2 cellular contexts compared by ENCODE assay signal in the genomic region with DNA sequence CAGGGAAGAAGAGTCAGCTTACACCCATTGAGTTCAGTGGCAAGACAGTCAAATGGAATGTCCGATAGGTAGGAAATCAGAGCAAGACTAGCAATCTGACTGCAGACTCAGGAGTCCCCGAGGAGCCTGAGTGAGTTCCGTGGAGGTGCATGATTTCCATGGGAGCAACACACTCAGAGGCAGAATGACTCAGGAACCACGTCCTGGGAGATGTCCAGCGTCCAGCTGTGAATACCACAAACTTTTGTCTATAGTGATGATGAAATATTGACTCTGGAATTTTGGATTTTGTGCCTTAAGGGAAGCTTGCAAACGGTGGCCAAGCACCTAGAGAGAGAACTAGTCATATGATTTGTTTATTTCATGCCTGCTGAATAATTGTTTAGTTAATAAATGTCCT.
A peak's percentile ranks its signal among the peaks of the same experiment; 100 is the strongest.
TF ChIP-seq lines count a peak whose summit lies in the region.

No MANE protein-coding gene starts in this region.

TF ChIP-seq in A549, 52 proteins besides CTCF, POLR2A, EP300 and RAD21 (continued from another document and continues in another):
- TF ChIP-seq, protein P1, sequence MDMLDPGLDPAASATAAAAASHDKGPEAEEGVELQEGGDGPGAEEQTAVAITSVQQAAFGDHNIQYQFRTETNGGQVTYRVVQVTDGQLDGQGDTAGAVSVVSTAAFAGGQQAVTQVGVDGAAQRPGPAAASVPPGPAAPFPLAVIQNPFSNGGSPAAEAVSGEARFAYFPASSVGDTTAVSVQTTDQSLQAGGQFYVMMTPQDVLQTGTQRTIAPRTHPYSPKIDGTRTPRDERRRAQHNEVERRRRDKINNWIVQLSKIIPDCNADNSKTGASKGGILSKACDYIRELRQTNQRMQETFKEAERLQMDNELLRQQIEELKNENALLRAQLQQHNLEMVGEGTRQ (IDR thresholded peaks at IDR 0.05) = no peak
- TF ChIP-seq HOXB5 (CRISPR knock-in tag; IDR thresholded peaks at IDR 0.05) (peak; percentile 44; the same call in 1 of the 2 replicates), MAZ (IDR thresholded peaks at IDR 0.05; ENCODE audit: borderline replicate concordance, low read depth, low read length) (no peak), TP53 (CRISPR knock-in tag; IDR thresholded peaks at IDR 0.05) (no peak), CHD4 (IDR thresholded peaks at IDR 0.05; ENCODE audit: borderline replicate concordance) (no peak), EHF (CRISPR knock-in tag; IDR thresholded peaks at IDR 0.05) (no peak; the same call in 1 of the 2 replicates), ZFP36 (IDR thresholded peaks at IDR 0.05; ENCODE audit: borderline replicate concordance, partially characterized antibody) (no peak), ZNF302 (CRISPR knock-in tag; IDR thresholded peaks at IDR 0.05) (no peak), HOXA7 (CRISPR knock-in tag; IDR thresholded peaks at IDR 0.05) (no peak), FOSB (CRISPR knock-in tag; IDR thresholded peaks at IDR 0.05) (0 out of 2 replicates have a peak, but pooled peaks have one; percentile 44), JUNB (IDR thresholded peaks at IDR 0.05) (peak; percentile 93), ESRRA (IDR thresholded peaks at IDR 0.05; ENCODE audit: borderline replicate concordance, low read length) (no peak), SREBF2 (IDR thresholded peaks at IDR 0.05) (no peak), GATA3 (IDR thresholded peaks at IDR 0.05; ENCODE audit: borderline replicate concordance) (peak; percentile 86; the same call in 1 of the 2 replicates), CBX8 (IDR thresholded peaks at IDR 0.05) (no peak), ZC3H11A (IDR thresholded peaks at IDR 0.05) (no peak), RNF2 (IDR thresholded peaks at IDR 0.05; ENCODE audit: borderline replicate concordance, low read depth) (no peak), NPAS2 (CRISPR knock-in tag; IDR thresholded peaks at IDR 0.05; ENCODE audit: borderline replicate concordance) (no peak), RARB (CRISPR knock-in tag; IDR thresholded peaks at IDR 0.05) (no peak), POLR2AphosphoS2 (conservative IDR thresholded peaks at IDR 0.05; ENCODE audit: low read length) (no peak), NR3C1 (IDR thresholded peaks at IDR 0.05) (no peak), MAFK (IDR thresholded peaks at IDR 0.05; ENCODE audit: partially characterized antibody) (peak; percentile 55)
- TF ChIP-seq, protein P2, sequence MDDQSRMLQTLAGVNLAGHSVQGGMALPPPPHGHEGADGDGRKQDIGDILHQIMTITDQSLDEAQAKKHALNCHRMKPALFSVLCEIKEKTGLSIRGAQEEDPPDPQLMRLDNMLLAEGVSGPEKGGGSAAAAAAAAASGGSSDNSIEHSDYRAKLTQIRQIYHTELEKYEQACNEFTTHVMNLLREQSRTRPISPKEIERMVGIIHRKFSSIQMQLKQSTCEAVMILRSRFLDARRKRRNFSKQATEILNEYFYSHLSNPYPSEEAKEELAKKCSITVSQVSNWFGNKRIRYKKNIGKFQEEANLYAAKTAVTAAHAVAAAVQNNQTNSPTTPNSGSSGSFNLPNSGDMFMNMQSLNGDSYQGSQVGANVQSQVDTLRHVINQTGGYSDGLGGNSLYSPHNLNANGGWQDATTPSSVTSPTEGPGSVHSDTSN (IDR thresholded peaks at IDR 0.05) = no peak; the same call in 1 of the 2 replicates
- TF ChIP-seq, protein P3, sequence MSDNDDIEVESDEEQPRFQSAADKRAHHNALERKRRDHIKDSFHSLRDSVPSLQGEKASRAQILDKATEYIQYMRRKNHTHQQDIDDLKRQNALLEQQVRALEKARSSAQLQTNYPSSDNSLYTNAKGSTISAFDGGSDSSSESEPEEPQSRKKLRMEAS (IDR thresholded peaks at IDR 0.05) = peak; percentile 76
- TF ChIP-seq, protein P4, sequence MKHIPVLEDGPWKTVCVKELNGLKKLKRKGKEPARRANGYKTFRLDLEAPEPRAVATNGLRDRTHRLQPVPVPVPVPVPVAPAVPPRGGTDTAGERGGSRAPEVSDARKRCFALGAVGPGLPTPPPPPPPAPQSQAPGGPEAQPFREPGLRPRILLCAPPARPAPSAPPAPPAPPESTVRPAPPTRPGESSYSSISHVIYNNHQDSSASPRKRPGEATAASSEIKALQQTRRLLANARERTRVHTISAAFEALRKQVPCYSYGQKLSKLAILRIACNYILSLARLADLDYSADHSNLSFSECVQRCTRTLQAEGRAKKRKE (CRISPR knock-in tag; IDR thresholded peaks at IDR 0.05; ENCODE audit: low read depth) = peak; percentile 86; the same call in 1 of the 2 replicates
- TF ChIP-seq, protein P5, sequence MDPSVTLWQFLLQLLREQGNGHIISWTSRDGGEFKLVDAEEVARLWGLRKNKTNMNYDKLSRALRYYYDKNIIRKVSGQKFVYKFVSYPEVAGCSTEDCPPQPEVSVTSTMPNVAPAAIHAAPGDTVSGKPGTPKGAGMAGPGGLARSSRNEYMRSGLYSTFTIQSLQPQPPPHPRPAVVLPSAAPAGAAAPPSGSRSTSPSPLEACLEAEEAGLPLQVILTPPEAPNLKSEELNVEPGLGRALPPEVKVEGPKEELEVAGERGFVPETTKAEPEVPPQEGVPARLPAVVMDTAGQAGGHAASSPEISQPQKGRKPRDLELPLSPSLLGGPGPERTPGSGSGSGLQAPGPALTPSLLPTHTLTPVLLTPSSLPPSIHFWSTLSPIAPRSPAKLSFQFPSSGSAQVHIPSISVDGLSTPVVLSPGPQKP (IDR thresholded peaks at IDR 0.05; ENCODE audit: low read depth, low read length) = no peak
- TF ChIP-seq, protein P6, sequence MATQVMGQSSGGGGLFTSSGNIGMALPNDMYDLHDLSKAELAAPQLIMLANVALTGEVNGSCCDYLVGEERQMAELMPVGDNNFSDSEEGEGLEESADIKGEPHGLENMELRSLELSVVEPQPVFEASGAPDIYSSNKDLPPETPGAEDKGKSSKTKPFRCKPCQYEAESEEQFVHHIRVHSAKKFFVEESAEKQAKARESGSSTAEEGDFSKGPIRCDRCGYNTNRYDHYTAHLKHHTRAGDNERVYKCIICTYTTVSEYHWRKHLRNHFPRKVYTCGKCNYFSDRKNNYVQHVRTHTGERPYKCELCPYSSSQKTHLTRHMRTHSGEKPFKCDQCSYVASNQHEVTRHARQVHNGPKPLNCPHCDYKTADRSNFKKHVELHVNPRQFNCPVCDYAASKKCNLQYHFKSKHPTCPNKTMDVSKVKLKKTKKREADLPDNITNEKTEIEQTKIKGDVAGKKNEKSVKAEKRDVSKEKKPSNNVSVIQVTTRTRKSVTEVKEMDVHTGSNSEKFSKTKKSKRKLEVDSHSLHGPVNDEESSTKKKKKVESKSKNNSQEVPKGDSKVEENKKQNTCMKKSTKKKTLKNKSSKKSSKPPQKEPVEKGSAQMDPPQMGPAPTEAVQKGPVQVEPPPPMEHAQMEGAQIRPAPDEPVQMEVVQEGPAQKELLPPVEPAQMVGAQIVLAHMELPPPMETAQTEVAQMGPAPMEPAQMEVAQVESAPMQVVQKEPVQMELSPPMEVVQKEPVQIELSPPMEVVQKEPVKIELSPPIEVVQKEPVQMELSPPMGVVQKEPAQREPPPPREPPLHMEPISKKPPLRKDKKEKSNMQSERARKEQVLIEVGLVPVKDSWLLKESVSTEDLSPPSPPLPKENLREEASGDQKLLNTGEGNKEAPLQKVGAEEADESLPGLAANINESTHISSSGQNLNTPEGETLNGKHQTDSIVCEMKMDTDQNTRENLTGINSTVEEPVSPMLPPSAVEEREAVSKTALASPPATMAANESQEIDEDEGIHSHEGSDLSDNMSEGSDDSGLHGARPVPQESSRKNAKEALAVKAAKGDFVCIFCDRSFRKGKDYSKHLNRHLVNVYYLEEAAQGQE (IDR thresholded peaks at IDR 0.05) = no peak

TF ChIP-seq in WTC11, 78 proteins besides CTCF, POLR2A, EP300 and RAD21 (continued from another document):
- TF ChIP-seq HMGA2 (CRISPR knock-in tag; IDR thresholded peaks at IDR 0.05) (no peak), ZNF396 (CRISPR knock-in tag; IDR thresholded peaks at IDR 0.05; ENCODE audit: borderline replicate concordance) (no peak), ZNF671 (CRISPR knock-in tag; IDR thresholded peaks at IDR 0.05) (no peak), TP53 (CRISPR knock-in tag; IDR thresholded peaks at IDR 0.05) (no peak), JAZF1 (CRISPR knock-in tag; IDR thresholded peaks at IDR 0.05) (no peak), ZNF121 (CRISPR knock-in tag; IDR thresholded peaks at IDR 0.05) (no peak), RORB (CRISPR knock-in tag; IDR thresholded peaks at IDR 0.05) (no peak), NR3C1 (CRISPR knock-in tag; conservative IDR thresholded peaks at IDR 0.05; ENCODE audit: low read depth) (no peak), TEAD1 (CRISPR knock-in tag; IDR thresholded peaks at IDR 0.05) (no peak), TCF7 (CRISPR knock-in tag; IDR thresholded peaks at IDR 0.05; ENCODE audit: low read depth) (no peak)
- TF ChIP-seq, protein P7, sequence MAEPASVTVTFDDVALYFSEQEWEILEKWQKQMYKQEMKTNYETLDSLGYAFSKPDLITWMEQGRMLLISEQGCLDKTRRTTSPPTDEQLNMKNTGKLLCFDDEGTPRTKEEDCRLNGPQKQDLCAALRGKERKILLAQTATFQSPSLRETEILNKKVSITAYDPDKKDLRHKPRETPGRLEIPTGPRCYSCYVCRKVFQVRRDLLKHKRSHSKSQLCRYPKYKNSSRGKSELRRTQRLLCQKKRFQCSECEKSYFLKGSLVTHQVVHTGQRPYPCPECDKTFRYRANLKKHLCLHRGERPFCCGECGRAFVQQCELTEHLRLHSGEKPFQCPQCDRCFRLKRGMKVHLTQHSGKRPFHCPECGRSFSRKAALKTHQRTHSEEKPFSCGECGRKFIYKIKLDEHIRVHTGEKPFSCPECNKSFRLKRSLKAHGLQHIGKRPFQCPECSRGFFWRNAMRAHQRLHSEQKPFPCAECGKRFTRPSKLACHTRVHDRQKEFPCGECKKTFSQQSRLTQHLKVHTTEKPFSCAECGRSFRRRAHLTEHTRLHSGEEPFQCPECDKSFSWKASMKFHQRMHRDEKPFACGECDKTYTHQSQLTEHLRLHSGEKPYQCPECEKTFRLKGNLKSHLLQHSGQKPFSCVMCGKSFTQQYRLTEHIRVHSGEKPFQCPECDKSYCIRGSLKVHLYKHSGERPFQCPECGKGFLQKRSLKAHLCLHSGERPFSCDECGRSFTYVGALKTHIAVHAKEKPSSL (CRISPR knock-in tag; conservative IDR thresholded peaks at IDR 0.05) = no peak
